In genomic region chr18:13241083-13241892, GRCh38 we compare ENCODE assay signal across 1 cellular context.
TF ChIP-seq lines count a peak whose summit lies in the region.

No MANE protein-coding gene starts in this region.

TF ChIP-seq in HepG2, 621 proteins besides CTCF, POLR2A, EP300 and RAD21 (continued from another document):
- no peak for TF ChIP-seq CENPT (CRISPR knock-in tag; IDR thresholded peaks at IDR 0.05; ENCODE audit: low read depth)
- no peak for TF ChIP-seq MEIS2 (CRISPR knock-in tag; IDR thresholded peaks at IDR 0.05)
- TF ChIP-seq YEATS2 (CRISPR knock-in tag; IDR thresholded peaks at IDR 0.05; ENCODE audit: borderline replicate concordance) = no peak
- TF ChIP-seq ZNF136 (CRISPR knock-in tag; IDR thresholded peaks at IDR 0.05; ENCODE audit: low read depth) = no peak
